Comparison of ENCODE assay signal across 8 cellular contexts in genomic region chr19:10644351-10645007, GRCh38. TPM values are rescaled to one million over a fixed set of nuclear protein-coding genes. Genes with fewer than 3 reads are reported as not detected.
DNase-seq lines count a peak whose midpoint lies in the region; ATAC-seq and TF ChIP-seq lines count a peak whose summit lies in the region.

No MANE protein-coding gene starts in this region.

- no peaks in the 10 kb centered on the region for H3K27me3 ChIP-seq in DND-41 (ENCODE audit: insufficient read depth, low read length, poor library complexity)
- H3K27me3 ChIP-seq in suprapubic skin = no peaks in the 10 kb centered on the region

- no peaks in the 10 kb centered on the region for H3K79me2 ChIP-seq in DND-41 (ENCODE audit: insufficient read depth, low read length)

- H4K20me1 ChIP-seq in DND-41 (ENCODE audit: insufficient read depth, low read length) = no peaks in the 10 kb centered on the region

- H3K4me3 ChIP-seq in DND-41 (ENCODE audit: low read depth in 1 of 2, low read length in 2 of 2) = no peak overlapping the region
- peak overlapping the region; percentile 72 for H3K4me3 ChIP-seq in SK-N-MC
- H3K4me3 ChIP-seq in suprapubic skin = no peak overlapping the region

- H3K36me3 ChIP-seq in DND-41 (ENCODE audit: insufficient read depth, low read length) = peaks cover 25% of the 10 kb centered on the region
- H3K36me3 ChIP-seq in SK-N-MC (ENCODE audit: insufficient read depth, low read length) = no peaks in the 10 kb centered on the region; the same call in 1 of the 2 replicates
- peaks cover 38% of the 10 kb centered on the region for H3K36me3 ChIP-seq in suprapubic skin

- TF ChIP-seq POLR2A in suprapubic skin (IDR thresholded peaks at IDR 0.05) = no peak

- H3K27ac ChIP-seq in DND-41 (ENCODE audit: low read length) = no peak overlapping the region; the same call in 1 of the 2 replicates
- peak overlapping the region; percentile 85 for H3K27ac ChIP-seq in SK-N-MC
- peak overlapping the region; percentile 77 for H3K27ac ChIP-seq in suprapubic skin

- no peak for TF ChIP-seq EP300 in suprapubic skin (IDR thresholded peaks at IDR 0.05)

- peak; percentile 95 for ATAC-seq in DND-41 (ENCODE audit: insufficient read depth, low read depth)
- ATAC-seq in omental fat pad (ENCODE audit: low FRiP score) = peak; percentile 88
- ATAC-seq in HG03342 (IDR thresholded peaks at IDR 0.05; ENCODE audit: unreplicated experiment) = no peak

- H3K9me3 ChIP-seq in DND-41 (ENCODE audit: insufficient read depth, low read length, severe bottlenecking) = no peaks in the 10 kb centered on the region
- no peaks in the 10 kb centered on the region for H3K9me3 ChIP-seq in SK-N-MC (ENCODE audit: low read depth, low read length)
- no peaks in the 10 kb centered on the region for H3K9me3 ChIP-seq in suprapubic skin

- TF ChIP-seq CTCF in DND-41 (IDR thresholded peaks at IDR 0.05; ENCODE audit: borderline replicate concordance, extremely low read depth, low read length, poor library complexity, severe bottlenecking) = peak; percentile 92
- peak in 1 of 3 donors; percentile 50 for TF ChIP-seq CTCF in omental fat pad (IDR thresholded peaks at IDR 0.05)
- TF ChIP-seq CTCF in suprapubic skin (IDR thresholded peaks at IDR 0.05) = peak; percentile 78 to 92

- H3K4me1 ChIP-seq in DND-41 (ENCODE audit: insufficient read depth, low read length) (no peaks in the 10 kb centered on the region), suprapubic skin (peaks cover 37% of the 10 kb centered on the region)

- H3K9ac ChIP-seq in DND-41 (ENCODE audit: low read depth, low read length) = no peak overlapping the region
- no peak overlapping the region for H3K9ac ChIP-seq in SK-N-MC (ENCODE audit: insufficient read length)

- DNase-seq in DND-41 = peak; percentile 81
- peak; percentile 65 for DNase-seq in M059J (ENCODE audit: low read depth)
- no peak for DNase-seq in SK-N-MC (ENCODE audit: low read depth, low spot score)
- DNase-seq in activated naive CD4-positive, alpha-beta T cell (lab: John Stamatoyannopoulos, UW) = peak; percentile 58 to 84 (median 73)
- peak; percentile 47 for DNase-seq in foreskin melanocyte
- peak; percentile 68 for DNase-seq in omental fat pad (ENCODE audit: low spot score)
- peak; percentile 90 to 91 for DNase-seq in suprapubic skin (ENCODE audit: low spot score in 2 of 2)

- 6% methylated on average over 12 of the region's 13 CpGs for WGBS in suprapubic skin

- H2AFZ ChIP-seq in DND-41 (ENCODE audit: low read depth, low read length) = no peak overlapping the region

- no peak overlapping the region for H3K4me2 ChIP-seq in DND-41 (ENCODE audit: insufficient read depth, low read length)

RNA-seq across cellular contexts. Expression of gene ILF3, which starts 9.7 kb away (rescaled TPM):
- 75.2 and 139 TPM in 2 replicates for total RNA-seq in M059J (2014; rRNA removed; shearing (Covaris generic))
- total RNA-seq in omental fat pad (100 to 1,000 TPM; 101 to 237 (median 120) TPM), suprapubic skin (100 to 1,000 TPM; 114 to 280 (median 132) TPM)

RNA-seq across cellular contexts. Expression of gene SLC44A2, which starts 19.1 kb away (rescaled TPM):
- total RNA-seq in M059J (2014; rRNA removed; shearing (Covaris generic)) = 34.1 and 42.4 TPM in 2 replicates
- 100 to 1,000 TPM in 2 of 4 donors, 10 to 100 TPM in 2; 49.3 to 114 (median 85.0) TPM for total RNA-seq in omental fat pad
- 100 to 1,000 TPM in 1 of 4 donors, 10 to 100 TPM in 3; 59.1 to 108 (median 94.5) TPM for total RNA-seq in suprapubic skin

RNA-seq across cellular contexts. Expression of gene QTRT1, which starts 56.8 kb away (rescaled TPM):
- total RNA-seq in M059J (2014; rRNA removed; shearing (Covaris generic)) = 14.3 and 19.7 TPM in 2 replicates
- total RNA-seq in omental fat pad (10 to 100 TPM; 25.0 to 40.2 (median 28.9) TPM), suprapubic skin (10 to 100 TPM; 34.4 to 57.2 (median 40.2) TPM)

RNA-seq across cellular contexts. Expression of gene AP1M2, which starts 57.4 kb away (rescaled TPM):
- total RNA-seq in M059J (2014; rRNA removed; shearing (Covaris generic)) = 2.2 and 9.0 TPM in 2 replicates
- total RNA-seq in omental fat pad (1 to 10 TPM in 3 of 4 donors, not detected in 1; 1.8 to 8.2 (median 2.4) TPM), suprapubic skin (10 to 100 TPM; 28.9 to 65.9 (median 59.1) TPM)
